In genomic region chrX:74107666-74108065, GRCh38 we compare ENCODE assay signal across 2 cellular contexts.
TF ChIP-seq lines count a peak whose summit lies in the region.

No MANE protein-coding gene starts in this region.

TF ChIP-seq in HepG2, 621 proteins besides CTCF, POLR2A, EP300 and RAD21:
- no peak for TF ChIP-seq TEAD3 (CRISPR knock-in tag; optimal IDR thresholded peaks at IDR 0.05; ENCODE audit: borderline replicate concordance)
- no peak for TF ChIP-seq ZNF816 (CRISPR knock-in tag; IDR thresholded peaks at IDR 0.05; ENCODE audit: borderline replicate concordance)
- no peak for TF ChIP-seq ZNF737 (CRISPR knock-in tag; IDR thresholded peaks at IDR 0.05; ENCODE audit: borderline replicate concordance)
- no peak for TF ChIP-seq ZNF768 (CRISPR knock-in tag; IDR thresholded peaks at IDR 0.05)
- TF ChIP-seq NFE2 (CRISPR knock-in tag; IDR thresholded peaks at IDR 0.05): no peak
- no peak for TF ChIP-seq MATR3 (CRISPR knock-in tag; IDR thresholded peaks at IDR 0.05)
- TF ChIP-seq ZNF251 (CRISPR knock-in tag; IDR thresholded peaks at IDR 0.05): no peak
- no peak for TF ChIP-seq SAFB2 (CRISPR knock-in tag; IDR thresholded peaks at IDR 0.05; ENCODE audit: borderline replicate concordance, low read depth)
- TF ChIP-seq JUND (CRISPR knock-in tag; IDR thresholded peaks at IDR 0.05): no peak
- TF ChIP-seq BRD4 (CRISPR knock-in tag; IDR thresholded peaks at IDR 0.05): no peak
- TF ChIP-seq PBX2 (CRISPR knock-in tag; IDR thresholded peaks at IDR 0.05): no peak
- no peak for TF ChIP-seq CREB1 (IDR thresholded peaks at IDR 0.05)
- TF ChIP-seq CREB1 (CRISPR knock-in tag; IDR thresholded peaks at IDR 0.05): no peak
- TF ChIP-seq ZBTB38 (CRISPR knock-in tag; IDR thresholded peaks at IDR 0.05): no peak
- TF ChIP-seq ZSCAN30 (CRISPR knock-in tag; IDR thresholded peaks at IDR 0.05): no peak
- TF ChIP-seq HCFC1 (IDR thresholded peaks at IDR 0.05; ENCODE audit: low read depth, low read length): no peak
- no peak for TF ChIP-seq ZFP90 (CRISPR knock-in tag; IDR thresholded peaks at IDR 0.05; ENCODE audit: borderline replicate concordance)

TF ChIP-seq in endothelial cell of umbilical vein, 7 proteins besides CTCF, POLR2A, EP300 and RAD21:
- TF ChIP-seq FOS (IDR thresholded peaks at IDR 0.05; ENCODE audit: borderline replicate concordance, insufficient read depth, low read length) (no peak), EZH2 (IDR thresholded peaks at IDR 0.05; ENCODE audit: borderline replicate concordance, low read depth, low read length, severe bottlenecking) (no peak), MAX (IDR thresholded peaks at IDR 0.05; ENCODE audit: insufficient read depth, insufficient read length) (no peak), JUN (IDR thresholded peaks at IDR 0.05; ENCODE audit: borderline replicate concordance, insufficient read depth, insufficient read length, low read depth) (no peak), POLR2AphosphoS5 (IDR thresholded peaks at IDR 0.05; ENCODE audit: insufficient read depth, low read depth, low read length) (no peak), MYC (IDR thresholded peaks at IDR 0.05; ENCODE audit: low read depth, low read length) (no peak), GATA2 (IDR thresholded peaks at IDR 0.05; ENCODE audit: insufficient read depth, insufficient read length, low read depth, low read length) (no peak)
